ENCODE assay signal across 20 cellular contexts in genomic region chr11:35654711-35655110, GRCh38.
"Had no signal": no experiment of that assay in that cellular context is flagged by ENCODE, and none has a peak within 500 bp of the region (broad histone marks: within the 10 kb centered on the region; RNA-seq: fewer than 3 reads in every experiment).

No MANE protein-coding gene starts in this region.

- H3K9me3 ChIP-seq: esophagus muscularis mucosa, heart left ventricle, right lobe of liver had no signal

- ATAC-seq: foreskin keratinocyte, heart left ventricle, T-cell had no signal

- H3K9me3 Mint-ChIP-seq: T-cell had no signal

- H3K4me3 Mint-ChIP-seq: naive B cell, T-cell had no signal

- FAIRE-seq: endometrium had no signal

- DNase-seq: activated CD4-positive, CD25-positive, alpha-beta regulatory T cell; activated naive CD4-positive, alpha-beta T cell treated with anti-CD3 and anti-CD28 coated beads, Interleukin-2, amount 50 U/mL, for 16 hours; activated T-cell treated with anti-CD3 and anti-CD28 coated beads, Interleukin-2, amount 50 U/mL, for 1 hour; amygdala; cerebellar nuclear complex; foreskin keratinocyte; heart left ventricle; kidney glomerular epithelial cell; midbrain; naive B cell; occipital lobe; right lobe of liver; stimulated activated naive CD4-positive, alpha-beta T cell; substantia nigra; T-cell; trophoblast cell had no signal

- H3K4me1 ChIP-seq: esophagus muscularis mucosa, foreskin keratinocyte had no signal

- H3K4me1 Mint-ChIP-seq: naive B cell, T-cell had no signal

- H3K36me3 Mint-ChIP-seq: naive B cell had no signal

- H3K27ac Mint-ChIP-seq: naive B cell, progenitor cell of endocrine pancreas, T-cell had no signal

- H3K27me3 ChIP-seq: foreskin keratinocyte, right lobe of liver had no signal

- H3K4me3 ChIP-seq: esophagus muscularis mucosa, heart left ventricle, right lobe of liver, SK-N-MC had no signal

- H3K36me3 ChIP-seq: esophagus muscularis mucosa, heart left ventricle, right lobe of liver had no signal

- H3K27ac ChIP-seq: esophagus muscularis mucosa, foreskin keratinocyte, heart left ventricle, right lobe of liver, SK-N-MC had no signal
